Comparison of ENCODE assay signal across 1 cellular context in the genomic region with DNA sequence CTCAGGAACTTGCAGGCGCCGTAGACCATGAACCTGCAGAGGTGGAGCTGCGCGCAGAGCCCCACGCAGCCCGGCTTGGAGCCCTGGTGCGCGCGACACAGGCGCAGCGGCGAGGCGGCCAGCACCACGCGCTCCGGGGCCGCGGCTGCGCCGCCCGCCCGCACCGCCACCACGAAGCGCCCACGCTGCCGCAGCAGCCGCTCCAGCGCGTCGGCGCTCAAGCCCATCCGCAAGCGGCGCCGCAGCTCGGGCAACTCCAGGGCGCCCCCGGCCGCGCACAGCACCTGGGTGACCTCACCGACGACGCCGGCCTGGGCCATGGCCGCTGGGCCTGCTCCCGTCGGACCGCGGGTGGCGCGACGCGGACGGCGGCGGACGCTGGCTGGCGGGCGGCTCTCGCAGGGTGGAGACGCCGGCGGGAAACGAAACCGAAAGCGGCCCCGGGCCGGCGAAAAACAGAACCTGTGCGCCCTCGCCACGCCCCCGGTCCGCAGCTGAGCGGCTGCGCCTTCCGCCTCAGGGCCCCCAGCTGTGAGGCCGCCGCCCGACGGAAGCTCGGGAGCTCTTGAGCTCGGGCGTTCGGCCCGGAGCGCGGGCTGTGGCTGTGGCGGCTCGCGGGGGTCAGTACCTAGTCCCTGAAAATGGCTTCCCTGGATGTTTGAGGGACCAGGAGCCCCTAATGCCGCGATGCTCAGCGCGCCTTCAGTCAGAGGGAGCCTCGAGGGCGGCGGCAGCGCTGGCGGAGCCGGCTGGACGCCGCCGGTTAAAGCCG.
TF ChIP-seq lines count a peak whose summit lies in the region.

TSS of gene PARP12 (minus strand) at position 424 of the 772 bp plus-strand sequence. CDS start at position 320, 104 bp downstream.

TF ChIP-seq in HepG2, 621 proteins besides CTCF, POLR2A, EP300 and RAD21 (continued from another document and continues in another):
- TF ChIP-seq DMTF1 (CRISPR knock-in tag; IDR thresholded peaks at IDR 0.05) (no peak), ZNF597 (CRISPR knock-in tag; IDR thresholded peaks at IDR 0.05) (no peak), ZHX1 (CRISPR knock-in tag; IDR thresholded peaks at IDR 0.05; ENCODE audit: low read depth) (peak; percentile 80), FOXO1 (CRISPR knock-in tag; IDR thresholded peaks at IDR 0.05) (0 out of 2 replicates have a peak, but pooled peaks have one; percentile 16), ZKSCAN5 (CRISPR knock-in tag; IDR thresholded peaks at IDR 0.05) (no peak), MLX (CRISPR knock-in tag; IDR thresholded peaks at IDR 0.05) (no peak), TFAP4 (IDR thresholded peaks at IDR 0.05; ENCODE audit: borderline replicate concordance, low read depth) (peak; percentile 97), ZBTB4 (CRISPR knock-in tag; IDR thresholded peaks at IDR 0.05; ENCODE audit: borderline replicate concordance) (0 out of 2 replicates have a peak, but pooled peaks have one; percentile 89), SETDB1 (CRISPR knock-in tag; IDR thresholded peaks at IDR 0.05; ENCODE audit: borderline replicate concordance) (no peak), ZBTB38 (CRISPR knock-in tag; IDR thresholded peaks at IDR 0.05) (peak; percentile 98), MBD4 (IDR thresholded peaks at IDR 0.05; ENCODE audit: borderline replicate concordance, low read length) (no peak), RARG (CRISPR knock-in tag; IDR thresholded peaks at IDR 0.05; ENCODE audit: low read depth) (no peak), MED13 (CRISPR knock-in tag; IDR thresholded peaks at IDR 0.05) (no peak), SMARCE1 (IDR thresholded peaks at IDR 0.05; ENCODE audit: borderline replicate concordance) (no peak), ZFP37 (CRISPR knock-in tag; IDR thresholded peaks at IDR 0.05; ENCODE audit: borderline replicate concordance) (no peak), ZNF605 (CRISPR knock-in tag; IDR thresholded peaks at IDR 0.05) (no peak), HDAC6 (IDR thresholded peaks at IDR 0.05; ENCODE audit: low read depth, low read length) (no peak), ZNF367 (CRISPR knock-in tag; IDR thresholded peaks at IDR 0.05; ENCODE audit: borderline replicate concordance) (0 out of 2 replicates have a peak, but pooled peaks have one; percentile 9), ATAD3A (CRISPR knock-in tag; IDR thresholded peaks at IDR 0.05) (no peak), ZNF431 (CRISPR knock-in tag; IDR thresholded peaks at IDR 0.05; ENCODE audit: borderline replicate concordance, low read depth) (peak; percentile 46; the same call in 1 of the 2 replicates), TCF7 (IDR thresholded peaks at IDR 0.05; ENCODE audit: low read depth) (no peak), SOX5 (CRISPR knock-in tag; IDR thresholded peaks at IDR 0.05; ENCODE audit: borderline replicate concordance) (no peak), MED1 (CRISPR knock-in tag; IDR thresholded peaks at IDR 0.05) (peak; percentile 55), ELF3 (CRISPR knock-in tag; IDR thresholded peaks at IDR 0.05) (peak; percentile 65), ZNF543 (CRISPR knock-in tag; IDR thresholded peaks at IDR 0.05) (no peak), E2F1 (CRISPR knock-in tag; IDR thresholded peaks at IDR 0.05) (no peak), ZNF513 (CRISPR knock-in tag; conservative IDR thresholded peaks at IDR 0.05) (no peak)
- TF ChIP-seq, protein P1, sequence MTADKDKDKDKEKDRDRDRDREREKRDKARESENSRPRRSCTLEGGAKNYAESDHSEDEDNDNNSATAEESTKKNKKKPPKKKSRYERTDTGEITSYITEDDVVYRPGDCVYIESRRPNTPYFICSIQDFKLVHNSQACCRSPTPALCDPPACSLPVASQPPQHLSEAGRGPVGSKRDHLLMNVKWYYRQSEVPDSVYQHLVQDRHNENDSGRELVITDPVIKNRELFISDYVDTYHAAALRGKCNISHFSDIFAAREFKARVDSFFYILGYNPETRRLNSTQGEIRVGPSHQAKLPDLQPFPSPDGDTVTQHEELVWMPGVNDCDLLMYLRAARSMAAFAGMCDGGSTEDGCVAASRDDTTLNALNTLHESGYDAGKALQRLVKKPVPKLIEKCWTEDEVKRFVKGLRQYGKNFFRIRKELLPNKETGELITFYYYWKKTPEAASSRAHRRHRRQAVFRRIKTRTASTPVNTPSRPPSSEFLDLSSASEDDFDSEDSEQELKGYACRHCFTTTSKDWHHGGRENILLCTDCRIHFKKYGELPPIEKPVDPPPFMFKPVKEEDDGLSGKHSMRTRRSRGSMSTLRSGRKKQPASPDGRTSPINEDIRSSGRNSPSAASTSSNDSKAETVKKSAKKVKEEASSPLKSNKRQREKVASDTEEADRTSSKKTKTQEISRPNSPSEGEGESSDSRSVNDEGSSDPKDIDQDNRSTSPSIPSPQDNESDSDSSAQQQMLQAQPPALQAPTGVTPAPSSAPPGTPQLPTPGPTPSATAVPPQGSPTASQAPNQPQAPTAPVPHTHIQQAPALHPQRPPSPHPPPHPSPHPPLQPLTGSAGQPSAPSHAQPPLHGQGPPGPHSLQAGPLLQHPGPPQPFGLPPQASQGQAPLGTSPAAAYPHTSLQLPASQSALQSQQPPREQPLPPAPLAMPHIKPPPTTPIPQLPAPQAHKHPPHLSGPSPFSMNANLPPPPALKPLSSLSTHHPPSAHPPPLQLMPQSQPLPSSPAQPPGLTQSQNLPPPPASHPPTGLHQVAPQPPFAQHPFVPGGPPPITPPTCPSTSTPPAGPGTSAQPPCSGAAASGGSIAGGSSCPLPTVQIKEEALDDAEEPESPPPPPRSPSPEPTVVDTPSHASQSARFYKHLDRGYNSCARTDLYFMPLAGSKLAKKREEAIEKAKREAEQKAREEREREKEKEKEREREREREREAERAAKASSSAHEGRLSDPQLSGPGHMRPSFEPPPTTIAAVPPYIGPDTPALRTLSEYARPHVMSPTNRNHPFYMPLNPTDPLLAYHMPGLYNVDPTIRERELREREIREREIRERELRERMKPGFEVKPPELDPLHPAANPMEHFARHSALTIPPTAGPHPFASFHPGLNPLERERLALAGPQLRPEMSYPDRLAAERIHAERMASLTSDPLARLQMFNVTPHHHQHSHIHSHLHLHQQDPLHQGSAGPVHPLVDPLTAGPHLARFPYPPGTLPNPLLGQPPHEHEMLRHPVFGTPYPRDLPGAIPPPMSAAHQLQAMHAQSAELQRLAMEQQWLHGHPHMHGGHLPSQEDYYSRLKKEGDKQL (CRISPR knock-in tag; IDR thresholded peaks at IDR 0.05; ENCODE audit: low read depth), result 0 out of 2 replicates have a peak, but pooled peaks have one; percentile 32
- TF ChIP-seq, protein P2, sequence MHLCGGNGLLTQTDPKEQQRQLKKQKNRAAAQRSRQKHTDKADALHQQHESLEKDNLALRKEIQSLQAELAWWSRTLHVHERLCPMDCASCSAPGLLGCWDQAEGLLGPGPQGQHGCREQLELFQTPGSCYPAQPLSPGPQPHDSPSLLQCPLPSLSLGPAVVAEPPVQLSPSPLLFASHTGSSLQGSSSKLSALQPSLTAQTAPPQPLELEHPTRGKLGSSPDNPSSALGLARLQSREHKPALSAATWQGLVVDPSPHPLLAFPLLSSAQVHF (CRISPR knock-in tag; IDR thresholded peaks at IDR 0.05), result no peak
- TF ChIP-seq, protein P3, sequence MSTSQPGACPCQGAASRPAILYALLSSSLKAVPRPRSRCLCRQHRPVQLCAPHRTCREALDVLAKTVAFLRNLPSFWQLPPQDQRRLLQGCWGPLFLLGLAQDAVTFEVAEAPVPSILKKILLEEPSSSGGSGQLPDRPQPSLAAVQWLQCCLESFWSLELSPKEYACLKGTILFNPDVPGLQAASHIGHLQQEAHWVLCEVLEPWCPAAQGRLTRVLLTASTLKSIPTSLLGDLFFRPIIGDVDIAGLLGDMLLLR (CRISPR knock-in tag; IDR thresholded peaks at IDR 0.05), result 0 out of 2 replicates have a peak, but pooled peaks have one; percentile 47
